In the genomic region with DNA sequence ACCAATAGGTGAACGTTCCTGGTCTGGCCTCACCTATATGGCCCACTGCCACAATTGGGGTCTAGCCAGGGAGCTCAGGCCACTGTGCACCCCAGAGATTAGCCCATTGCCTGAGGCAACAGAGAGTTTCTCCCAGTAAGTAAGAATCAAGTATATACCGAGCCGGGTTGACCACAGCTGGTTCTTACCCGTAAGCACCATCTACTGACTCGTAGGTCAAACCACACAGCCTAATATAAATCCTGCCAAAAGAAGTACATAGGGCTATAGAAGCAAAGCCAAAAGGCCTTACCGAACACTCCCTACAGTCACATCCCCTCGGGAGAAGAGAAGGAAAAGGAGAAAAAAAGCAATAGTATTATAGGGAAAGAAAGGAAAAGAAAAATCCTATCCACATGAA, we compare ENCODE assay signal across 18 cellular contexts.
"Had no signal": no experiment of that assay in that cellular context is flagged by ENCODE, and none has a peak within 500 bp of the region (broad histone marks: within the 10 kb centered on the region; RNA-seq: fewer than 3 reads in every experiment).

No MANE protein-coding gene starts in this region.

- H3K9me3 ChIP-seq: SK-N-SH had no signal

- DNase-seq: KBM-7, MM.1S, NCI-H1092 treated with DMSO at 0.1 percent for 48 hours, NCI-H1436, NCI-H187, NCI-H2029, NCI-H2081 treated with DMSO at 0.1 percent for 48 hours, NCI-H2171, NCI-H226, NCI-H446, NCI-H510A, NCI-H524 treated with DMSO at 0.1 percent for 48 hours, NCI-H69, NCI-H774, SHP77, SK-N-SH, SW 1271 had no signal

- H3K27ac ChIP-seq: HL-60 had no signal
